In the genomic region with DNA sequence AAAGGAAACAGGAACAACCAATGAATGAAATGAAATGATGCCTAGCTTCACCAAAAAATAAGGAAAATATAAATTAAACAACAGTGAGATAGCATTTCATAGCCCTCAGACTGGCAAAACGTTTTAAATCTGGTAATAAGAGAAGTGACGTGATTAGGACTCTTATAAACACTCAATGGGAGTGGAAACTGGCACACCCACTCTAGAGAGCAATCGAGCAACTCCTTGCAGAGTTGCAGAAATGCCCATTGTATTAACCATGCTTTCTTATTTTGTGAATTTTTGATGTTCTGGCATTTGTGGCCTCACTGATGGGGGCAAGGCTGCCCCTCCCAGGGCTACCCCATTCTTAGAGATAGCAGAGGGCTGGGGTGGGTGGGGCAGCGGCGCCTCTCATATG, we compare ENCODE assay signal across 27 cellular contexts. TPM values are rescaled to one million over a fixed set of nuclear protein-coding genes. Genes with fewer than 3 reads are reported as not detected.
"Had no signal": no experiment of that assay in that cellular context is flagged by ENCODE, and none has a peak within 500 bp of the region (broad histone marks: within the 10 kb centered on the region; RNA-seq: fewer than 3 reads in every experiment).

No MANE protein-coding gene starts in this region.

- H3K36me3 ChIP-seq: colonic mucosa, esophagus squamous epithelium, gastrocnemius medialis, heart right ventricle, lower lobe of right lung had no signal

- H3K27me3 ChIP-seq: colonic mucosa had no signal

- ATAC-seq: effector memory CD8-positive, alpha-beta T cell; esophagus mucosa; gastrocnemius medialis; heart right ventricle; left cardiac atrium; mucosa of descending colon; naive thymus-derived CD8-positive, alpha-beta T cell had no signal

- H3K4me1 ChIP-seq: colonic mucosa, gastrocnemius medialis, heart right ventricle, left ventricle myocardium inferior, lower lobe of right lung had no signal

- H3K27ac ChIP-seq: colonic mucosa, epithelial cell of prostate, esophagus squamous epithelium, gastrocnemius medialis, heart right ventricle, left ventricle myocardium inferior, lower lobe of right lung had no signal

- DNase-seq: colonic mucosa; cortex of kidney; effector CD8-positive, alpha-beta T cell; effector memory CD8-positive, alpha-beta T cell; endodermal cell; esophagus squamous epithelium; foreskin fibroblast; foreskin melanocyte; gastrocnemius medialis; glutamatergic neuron; heart right ventricle; hippocampal formation; left cardiac atrium; left ventricle myocardium inferior; lower lobe of right lung; mesenchymal stem cell; mucosa of descending colon; naive B cell; naive thymus-derived CD8-positive, alpha-beta T cell had no signal

- H3K9me3 ChIP-seq: colonic mucosa, gastrocnemius medialis had no signal

- H3K4me3 ChIP-seq: colonic mucosa, esophagus squamous epithelium, gastrocnemius medialis, heart right ventricle, left ventricle myocardium inferior, lower lobe of right lung, mucosa of descending colon had no signal

RNA-seq across cellular contexts. Expression of a gene that starts 6.5 kb away (rescaled TPM):
- total RNA-seq: dermis microvascular lymphatic vessel endothelial cell; endodermal cell; gastrocnemius medialis; glomerular endothelial cell; kidney epithelial cell; left cardiac atrium; left ventricle myocardium inferior; lung microvascular endothelial cell; mesothelial cell of epicardium; myocyte; naive thymus-derived CD8-positive, alpha-beta T cell had no signal
